Comparison of ENCODE assay signal across 13 cellular contexts in the genomic region with DNA sequence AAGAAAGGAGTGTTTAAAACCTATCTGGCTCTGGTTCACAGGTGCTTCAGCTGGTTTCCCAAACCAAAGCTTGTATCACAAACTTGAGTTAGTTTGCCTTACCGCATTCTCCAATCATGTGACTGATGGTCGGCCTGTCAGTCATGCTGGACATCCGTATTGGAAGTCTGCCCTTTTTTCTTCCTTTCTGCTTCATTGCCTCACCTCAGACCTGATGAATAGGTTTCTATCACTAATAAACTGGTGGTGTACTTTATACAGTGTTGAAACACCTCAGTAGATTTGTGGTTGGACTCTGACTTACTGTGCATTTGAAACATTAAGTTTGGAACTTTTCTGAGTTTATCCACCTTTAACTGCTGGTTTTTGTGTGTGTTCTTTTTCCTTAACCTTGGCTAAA.
DNase-seq lines count a peak whose midpoint lies in the region; ATAC-seq and TF ChIP-seq lines count a peak whose summit lies in the region.
"Had no signal": no experiment of that assay in that cellular context is flagged by ENCODE, and none has a peak within 500 bp of the region (broad histone marks: within the 10 kb centered on the region; RNA-seq: fewer than 3 reads in every experiment).

No MANE protein-coding gene starts in this region.

- intact Hi-C loops in IMR-90 (cut with micrococcal nuclease) = no loop called here
- intact Hi-C loops in Right ventricle myocardium inferior (cut with DNase I) = no loop called here
- intact Hi-C loops in heart right ventricle (cut with DNase I) = no loop called here

- H2BK120ac ChIP-seq in IMR-90 (ENCODE audit: low read depth, low read length) = no peak overlapping the region

- H3K56ac ChIP-seq in IMR-90 (ENCODE audit: extremely low read depth, insufficient read depth, low read length) = no peak overlapping the region

- dilution Hi-C loops in IMR-90 (cut with HindIII; ENCODE audit: low sequenced_read_pairs, unreplicated experiment) = no loop called here

- WGBS in IMR-90 (ENCODE audit: extremely low coverage in 2 of 2, insufficient read length in 1 of 2), 2 experiments = no CpG with 5 or more reads among the region's 3 CpGs
- WGBS in heart right ventricle, 2 donors = 94 to 95% methylated on average over 3 of the region's 3 CpGs

- no peak overlapping the region for H2AK9ac ChIP-seq in IMR-90 (replicated peaks; ENCODE audit: low read depth, low read length, poor library complexity)

- no peak overlapping the region for H3K18ac ChIP-seq in IMR-90 (ENCODE audit: low read depth, low read length)

- no peak overlapping the region for H4K8ac ChIP-seq in IMR-90 (ENCODE audit: low read depth in 2 of 2, low read length in 2 of 2)

- H3K4me1 ChIP-seq in IMR-90 (ENCODE audit: control insufficient read depth, insufficient read depth, low read length) (no peaks in the 10 kb centered on the region; the same call in 1 of the 2 replicates), parathyroid adenoma (peaks cover 13% of the 10 kb centered on the region), heart right ventricle (no peaks in the 10 kb centered on the region)

- H3K27ac ChIP-seq in IMR-90 (ENCODE audit: insufficient read depth, low read length) = no peak overlapping the region
- peak overlapping the region; percentile 51 for H3K27ac ChIP-seq in parathyroid adenoma
- H3K27ac ChIP-seq in heart right ventricle = no peak overlapping the region

- BruUV-seq in IMR-90 (replicated peaks; lab: Mats Ljungman, UMichigan) = no TSS peak

- CTCF ChIA-PET in IMR-90 (lab: Yijun Ruan, JAX) = no interaction called here

- POLR2A ChIA-PET in IMR-90 (lab: Charles Lee; ENCODE audit: unreplicated experiment) = no interaction called here

- H3K79me1 ChIP-seq in IMR-90 (ENCODE audit: low read depth in 1 of 2, low read length in 2 of 2) = peaks cover 0 to 3% of the 10 kb centered on the region in 2 experiments; a peak in 1 of 4 replicates

- TF ChIP-seq CTCF in IMR-90 (conservative IDR thresholded peaks at IDR 0.05; ENCODE audit: low read depth, low read length) = no peak
- no peak for TF ChIP-seq CTCF in parathyroid adenoma (IDR thresholded peaks at IDR 0.05)
- TF ChIP-seq CTCF in heart right ventricle (IDR thresholded peaks at IDR 0.05) = no peak

- no peak for DNase-seq in IMR-90
- peak; percentile 44 for DNase-seq in glomerular visceral epithelial cell (ENCODE audit: extremely low spot score)
- DNase-seq in C1 segment of cervical spinal cord (lab: John Stamatoyannopoulos, UW) = no peak
- no peak for DNase-seq in Right ventricle myocardium inferior (ENCODE audit: missing footprints)
- DNase-seq in heart right ventricle = no peak
- DNase-seq: COR-L47, GOT3, NCI-H1092, NCI-H1694, NCI-H524 had no signal

- no peak overlapping the region for H2AFZ ChIP-seq in IMR-90 (replicated peaks; ENCODE audit: low read length, poor library complexity)
- H2AFZ ChIP-seq in parathyroid adenoma = no peak overlapping the region

- peaks cover 4% of the 10 kb centered on the region; the same call in 1 of the 2 replicates for H3K36me3 ChIP-seq in IMR-90 (ENCODE audit: control insufficient read depth, insufficient read depth, low read length)
- no peaks in the 10 kb centered on the region for H3K36me3 ChIP-seq in parathyroid adenoma (ENCODE audit: control insufficient read depth, insufficient read depth, low read length)
- peaks cover 0 to 8% (median 0%) of the 10 kb centered on the region in 9 donors for H3K36me3 ChIP-seq in heart right ventricle

- H3K4me2 ChIP-seq in IMR-90 (ENCODE audit: low read depth, low read length) = no peak overlapping the region
- H3K4me2 ChIP-seq in parathyroid adenoma (ENCODE audit: low read length) = no peak overlapping the region

- H2BK20ac ChIP-seq in IMR-90 (ENCODE audit: low read depth, low read length) = 0 out of 2 replicates have a peak overlapping the region, but pooled peaks have one; percentile 18

- no peaks in the 10 kb centered on the region for H3K9me1 ChIP-seq in IMR-90 (ENCODE audit: insufficient read depth, low read length)

- no peak overlapping the region for H3K9ac ChIP-seq in IMR-90 (ENCODE audit: low read depth, low read length)
- no peak overlapping the region for H3K9ac ChIP-seq in parathyroid adenoma

- H4K5ac ChIP-seq in IMR-90 (ENCODE audit: low read depth, low read length) = no peak overlapping the region

- ATAC-seq in GM19463 (IDR thresholded peaks at IDR 0.05; ENCODE audit: unreplicated experiment) (peak; percentile 75), IMR-90 (ENCODE audit: low read depth) (no peak), HG03457 (IDR thresholded peaks at IDR 0.05; ENCODE audit: unreplicated experiment) (no peak), Right ventricle myocardium inferior (no peak), heart right ventricle (no peak)

- H4K20me1 ChIP-seq in IMR-90 (ENCODE audit: insufficient read depth, low read length) = no peaks in the 10 kb centered on the region

- in situ Hi-C loops in IMR-90 (cut with MboI; ENCODE audit: low sequenced_read_pairs) = no loop called here

- no peaks in the 10 kb centered on the region for H3K27me3 ChIP-seq in IMR-90 (ENCODE audit: control insufficient read depth, insufficient read depth, low read length)
- no peaks in the 10 kb centered on the region for H3K27me3 ChIP-seq in parathyroid adenoma (ENCODE audit: control insufficient read depth, insufficient read depth, low read length)
- H3K27me3 ChIP-seq in heart right ventricle = no peaks in the 10 kb centered on the region

- no peak overlapping the region for H3K14ac ChIP-seq in IMR-90 (replicated peaks; ENCODE audit: low read depth, low read length)

- no peaks in the 10 kb centered on the region for H3K79me2 ChIP-seq in parathyroid adenoma

- no peak overlapping the region for H2AK5ac ChIP-seq in IMR-90 (ENCODE audit: low read depth, low read length)

- no peaks in the 10 kb centered on the region for H3K9me3 ChIP-seq in IMR-90 (ENCODE audit: control insufficient read depth, insufficient read depth, low read length)
- no peaks in the 10 kb centered on the region for H3K9me3 ChIP-seq in parathyroid adenoma (ENCODE audit: control insufficient read depth, low read length)
- no peaks in the 10 kb centered on the region for H3K9me3 ChIP-seq in heart right ventricle

- H3K4ac ChIP-seq in IMR-90 (ENCODE audit: low read depth, low read length) = no peak overlapping the region

- H3K4me3 ChIP-seq in IMR-90 (ENCODE audit: insufficient read depth, low read depth, low read length) (no peak overlapping the region), parathyroid adenoma (ENCODE audit: low read depth, low read length) (no peak overlapping the region), heart right ventricle (no peak overlapping the region)

- H2BK15ac ChIP-seq in IMR-90 (ENCODE audit: low read depth, low read length) = no peak overlapping the region

- no peak for TF ChIP-seq RAD21 in IMR-90 (IDR thresholded peaks at IDR 0.05; ENCODE audit: low read length)

- H3K23ac ChIP-seq in IMR-90 (ENCODE audit: low read depth, low read length) = no peak overlapping the region

- no peak for TF ChIP-seq POLR2A in IMR-90 (IDR thresholded peaks at IDR 0.05; ENCODE audit: low read depth, low read length)

- H2BK5ac ChIP-seq in IMR-90 (ENCODE audit: low read depth, low read length, poor library complexity, severe bottlenecking) = no peak overlapping the region

- H4K91ac ChIP-seq in IMR-90 (ENCODE audit: insufficient read depth, low read depth, low read length) = no peak overlapping the region; the same call in 1 of the 2 replicates

TF ChIP-seq in IMR-90, 13 proteins besides CTCF, POLR2A, EP300 and RAD21:
- no peak for TF ChIP-seq NFE2L2 (IDR thresholded peaks at IDR 0.05; ENCODE audit: low read depth, low read length)
- TF ChIP-seq, protein P1, sequence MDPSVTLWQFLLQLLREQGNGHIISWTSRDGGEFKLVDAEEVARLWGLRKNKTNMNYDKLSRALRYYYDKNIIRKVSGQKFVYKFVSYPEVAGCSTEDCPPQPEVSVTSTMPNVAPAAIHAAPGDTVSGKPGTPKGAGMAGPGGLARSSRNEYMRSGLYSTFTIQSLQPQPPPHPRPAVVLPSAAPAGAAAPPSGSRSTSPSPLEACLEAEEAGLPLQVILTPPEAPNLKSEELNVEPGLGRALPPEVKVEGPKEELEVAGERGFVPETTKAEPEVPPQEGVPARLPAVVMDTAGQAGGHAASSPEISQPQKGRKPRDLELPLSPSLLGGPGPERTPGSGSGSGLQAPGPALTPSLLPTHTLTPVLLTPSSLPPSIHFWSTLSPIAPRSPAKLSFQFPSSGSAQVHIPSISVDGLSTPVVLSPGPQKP (IDR thresholded peaks at IDR 0.05; ENCODE audit: borderline replicate concordance, low read depth, low read length) = no peak
- TF ChIP-seq, protein P2, sequence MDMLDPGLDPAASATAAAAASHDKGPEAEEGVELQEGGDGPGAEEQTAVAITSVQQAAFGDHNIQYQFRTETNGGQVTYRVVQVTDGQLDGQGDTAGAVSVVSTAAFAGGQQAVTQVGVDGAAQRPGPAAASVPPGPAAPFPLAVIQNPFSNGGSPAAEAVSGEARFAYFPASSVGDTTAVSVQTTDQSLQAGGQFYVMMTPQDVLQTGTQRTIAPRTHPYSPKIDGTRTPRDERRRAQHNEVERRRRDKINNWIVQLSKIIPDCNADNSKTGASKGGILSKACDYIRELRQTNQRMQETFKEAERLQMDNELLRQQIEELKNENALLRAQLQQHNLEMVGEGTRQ (IDR thresholded peaks at IDR 0.05; ENCODE audit: low read depth, low read length) = no peak
TF ChIP-seq in IMR-90: peak in this region for 0.
